Comparison of ENCODE assay signal across 9 cellular contexts in the genomic region with DNA sequence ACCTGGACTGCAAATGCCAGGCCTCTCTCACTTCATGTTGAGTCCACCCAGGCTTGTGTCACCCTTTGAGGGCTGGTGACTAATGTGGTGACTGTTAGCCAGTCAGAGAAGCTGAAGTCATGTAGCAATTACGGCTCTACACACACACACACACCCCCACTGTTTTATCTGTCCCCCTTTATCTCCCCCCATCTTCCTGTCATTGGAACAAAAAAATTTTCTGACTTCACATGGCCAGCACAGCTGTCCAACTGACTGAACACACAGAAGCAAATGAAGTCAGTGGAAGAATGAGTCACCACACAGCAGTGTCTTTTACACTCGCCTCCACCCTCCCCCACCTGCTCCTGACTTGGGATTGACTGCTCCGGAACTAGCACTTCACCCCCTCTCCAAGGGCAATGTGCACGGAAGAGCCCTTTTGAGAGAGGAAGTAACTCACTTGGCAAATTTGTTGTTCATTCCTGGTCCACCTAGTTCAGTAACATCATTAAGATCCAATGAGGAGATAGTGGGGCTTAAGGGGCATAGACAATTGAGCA.
DNase-seq lines count a peak whose midpoint lies in the region; ATAC-seq and TF ChIP-seq lines count a peak whose summit lies in the region.
"Had no signal": no experiment of that assay in that cellular context is flagged by ENCODE, and none has a peak within 500 bp of the region (broad histone marks: within the 10 kb centered on the region; RNA-seq: fewer than 3 reads in every experiment).

No MANE protein-coding gene starts in this region.

- no peaks in the 10 kb centered on the region for H3K9me3 ChIP-seq in A673 (ENCODE audit: low read depth, low read length, poor library complexity, severe bottlenecking)

- no peak overlapping the region for H3K4me3 ChIP-seq in A673 (ENCODE audit: low read depth, low read length, poor library complexity, severe bottlenecking)

- intact Hi-C loops in A673 (cut with micrococcal nuclease; ENCODE audit: unreplicated experiment): no loop called here

- peaks cover 40% of the 10 kb centered on the region for H3K4me1 ChIP-seq in A673 (ENCODE audit: insufficient read depth, low read length, poor library complexity, severe bottlenecking)

- no peak for ATAC-seq in HG02759 (IDR thresholded peaks at IDR 0.05; ENCODE audit: unreplicated experiment)
- ATAC-seq in HG03159 (IDR thresholded peaks at IDR 0.05; ENCODE audit: unreplicated experiment): no peak

- no peaks in the 10 kb centered on the region for H3K36me3 ChIP-seq in A673 (ENCODE audit: insufficient read depth, low read length, poor library complexity, severe bottlenecking)

- H3K27ac ChIP-seq in A673 (ENCODE audit: low read depth, low read length, poor library complexity, severe bottlenecking): peak overlapping the region; percentile 73

- CTCF ChIA-PET in A673 (lab: Charles Lee): no interaction called here

- BruUV-seq in A673 (replicated peaks; lab: Mats Ljungman, UMichigan): no TSS peak

- no peak for TF ChIP-seq CTCF in A673 (conservative IDR thresholded peaks at IDR 0.05; ENCODE audit: low read depth, low read length)

- POLR2A ChIA-PET in A673 (lab: Charles Lee; ENCODE audit: low non-redundant PET): no interaction called here

- no peaks in the 10 kb centered on the region for H3K27me3 ChIP-seq in A673 (replicated peaks; ENCODE audit: insufficient read depth, low read depth, low read length, poor library complexity)

- DNase-seq in A673 (ENCODE audit: low spot score): peak; percentile 92
- peak; percentile 74 for DNase-seq in HK-2 (ENCODE audit: unreplicated experiment)
- peak; percentile 90 for DNase-seq in SW480 (ENCODE audit: low spot score)
- DNase-seq in iPS DF 19.7 (ENCODE audit: low read depth, low spot score): peak; percentile 1
- DNase-seq in HuH-7 (ENCODE audit: low spot score): no peak
- no peak for DNase-seq in NCI-H2227 (lab: John Stamatoyannopoulos, UW; ENCODE audit: unreplicated experiment)
- DNase-seq: DND-41 had no signal

Comparison
In these comparisons a context has a peak if more than half of its experiments do, and no peak if none do; other contexts are left out.
1. DNase-seq: peak in A673 (single experiment), HK-2 (single experiment), SW480 (single experiment) and iPS DF 19.7 (single experiment); none in HuH-7 (single experiment) and NCI-H2227 (single experiment).